Comparison of ENCODE assay signal across 1 cellular context in genomic region chr1:173332026-173332425, GRCh38.
TF ChIP-seq lines count a peak whose summit lies in the region.

No MANE protein-coding gene starts in this region.

TF ChIP-seq in endothelial cell of umbilical vein, 7 proteins besides CTCF, POLR2A, EP300 and RAD21 (continued from another document):
- TF ChIP-seq, protein P1, sequence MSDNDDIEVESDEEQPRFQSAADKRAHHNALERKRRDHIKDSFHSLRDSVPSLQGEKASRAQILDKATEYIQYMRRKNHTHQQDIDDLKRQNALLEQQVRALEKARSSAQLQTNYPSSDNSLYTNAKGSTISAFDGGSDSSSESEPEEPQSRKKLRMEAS (IDR thresholded peaks at IDR 0.05; ENCODE audit: insufficient read depth, insufficient read length): no peak
- TF ChIP-seq EZH2 (IDR thresholded peaks at IDR 0.05; ENCODE audit: borderline replicate concordance, low read depth, low read length, severe bottlenecking): no peak
- no peak for TF ChIP-seq FOS (IDR thresholded peaks at IDR 0.05; ENCODE audit: borderline replicate concordance, insufficient read depth, low read length)
- TF ChIP-seq GATA2 (IDR thresholded peaks at IDR 0.05; ENCODE audit: insufficient read depth, insufficient read length, low read depth, low read length): no peak
